ENCODE assay signal across 28 cellular contexts in genomic region chr12:105574056-105574715, GRCh38.
DNase-seq lines count a peak whose midpoint lies in the region; ATAC-seq, FAIRE-seq and TF ChIP-seq lines count a peak whose summit lies in the region.
"Had no signal": no experiment of that assay in that cellular context is flagged by ENCODE, and none has a peak within 500 bp of the region (broad histone marks: within the 10 kb centered on the region; RNA-seq: fewer than 3 reads in every experiment).

No MANE protein-coding gene starts in this region.

- DNase-seq in NCI-H2171 treated with DMSO at 0.1 percent for 48 hours (lab: John Stamatoyannopoulos, UW), result peak; percentile 4
- DNase-seq in NCI-H2171 (lab: John Stamatoyannopoulos, UW), result no peak
- peak; percentile 39 for DNase-seq in RCC 7860 (ENCODE audit: low spot score)
- peak; percentile 38 for DNase-seq in epithelial cell of esophagus (ENCODE audit: low read depth)
- peak; percentile 81 for DNase-seq in renal cortical epithelial cell (ENCODE audit: low read depth)
- DNase-seq in omental fat pad (ENCODE audit: low spot score), result no peak
- DNase-seq: 8988T; activated CD8-positive, alpha-beta T cell treated with anti-CD3 and anti-CD28 coated beads, Interleukin-2, amount 10 ng/mL, durations not matched to agents 7 days and 5 days; activated gamma-delta T cell; BE2C; cortex of kidney; DMS153; Kasumi-1; naive thymus-derived CD8-positive, alpha-beta T cell; NCI-H1048; NCI-H1930; NCI-H510A; PC-3; retina; SIG-M5; stimulated activated CD4-positive, alpha-beta T cell treated with anti-CD3 and anti-CD28 coated beads, Interleukin-2, amount 100 ng/mL, for 24 hours; upper lobe of left lung had no signal

- ATAC-seq in GM18858 (IDR thresholded peaks at IDR 0.05; ENCODE audit: unreplicated experiment) (no peak), omental fat pad (ENCODE audit: low FRiP score) (no peak), GM19351 (IDR thresholded peaks at IDR 0.05; ENCODE audit: unreplicated experiment) (no peak)
- ATAC-seq: activated CD4-positive, CD25-positive, alpha-beta regulatory T cell treated with anti-CD3 and anti-CD28 coated beads, Interleukin-2, amount 50 U/mL, for 24 hours; activated CD8-positive, alpha-beta T cell treated with anti-CD3 and anti-CD28 coated beads, Interleukin-2, amount 10 ng/mL, durations not matched to agents 7 days and 5 days; naive thymus-derived CD8-positive, alpha-beta T cell; PC-3 had no signal

- FAIRE-seq in RCC 7860 (lab: Jason Lieb, UNC), result peak; percentile 62
- FAIRE-seq: TTC549 had no signal

- no peak overlapping the region for H3K4me3 ChIP-seq in epithelial cell of esophagus (ENCODE audit: low read length)
- H3K4me3 ChIP-seq: GM23248, smooth muscle cell, upper lobe of left lung had no signal

- no peak for TF ChIP-seq CTCF in epithelial cell of esophagus (IDR thresholded peaks at IDR 0.05; ENCODE audit: insufficient read depth, low read depth, low read length, missing control alignments)
- TF ChIP-seq CTCF in omental fat pad (IDR thresholded peaks at IDR 0.05), result no peak

Comparison
In these comparisons a context has a peak if more than half of its experiments do, and no peak if none do; other contexts are left out.
1. DNase-seq: peak in NCI-H2171 treated with DMSO at 0.1 percent for 48 hours (single experiment), RCC 7860 (single experiment), epithelial cell of esophagus (single experiment) and renal cortical epithelial cell (single experiment); none in NCI-H2171 (single experiment) and omental fat pad (single experiment).